Comparison of ENCODE assay signal across 27 cellular contexts in the genomic region with DNA sequence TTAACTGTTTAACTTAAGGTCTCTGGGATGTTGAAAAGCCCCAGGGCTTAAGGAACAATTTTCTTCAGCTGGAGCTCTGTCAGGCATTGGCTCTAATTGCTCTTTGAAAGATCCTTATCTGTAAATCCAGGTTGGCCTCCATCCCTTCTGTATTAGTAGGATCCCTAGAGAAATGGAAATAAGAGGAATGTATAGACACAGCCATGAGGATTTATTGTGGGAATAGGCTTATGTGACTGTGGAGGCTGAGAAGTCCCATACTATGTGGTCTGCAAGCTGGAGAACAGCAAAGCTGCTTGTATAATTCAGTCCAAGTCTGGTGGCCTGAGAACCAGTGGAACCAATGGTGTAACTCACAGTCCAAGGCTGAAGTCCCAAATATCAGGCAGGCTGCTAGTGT.
"Had no signal": no experiment of that assay in that cellular context is flagged by ENCODE, and none has a peak within 500 bp of the region (broad histone marks: within the 10 kb centered on the region; RNA-seq: fewer than 3 reads in every experiment).

No MANE protein-coding gene starts in this region.

- H3K36me3 Mint-ChIP-seq: mesothelial cell of epicardium, neural progenitor cell had no signal

- H2AFZ ChIP-seq: hepatocyte, neural progenitor cell, parathyroid adenoma had no signal

- H3K79me2 ChIP-seq: hepatocyte, parathyroid adenoma had no signal

- H3K9ac ChIP-seq: neural progenitor cell, parathyroid adenoma had no signal

- H3K4me2 ChIP-seq: hepatocyte, neural progenitor cell, smooth muscle cell had no signal

- DNase-seq: cortex of kidney; effector memory CD8-positive, alpha-beta T cell; erythroblast; heart left ventricle; left cardiac atrium; left lung; mesenchymal stem cell; mucosa of descending colon; naive B cell; stimulated activated CD4-positive, alpha-beta T cell treated with anti-CD3 and anti-CD28 coated beads, Interleukin-12 subunit alpha, Interleukin-12 subunit beta, amount 100 ng/mL, for 4 hours; stimulated activated CD4-positive, alpha-beta T cell treated with anti-CD3 and anti-CD28 coated beads, Interleukin-1b, Interleukin-23, amount 100 ng/mL, for 48 hours; stimulated activated CD4-positive, alpha-beta T cell treated with anti-CD3 and anti-CD28 coated beads, Interleukin-4, amount 100 ng/mL, for 1 hour; stimulated activated CD8-positive, alpha-beta memory T cell treated with anti-CD3 and anti-CD28 coated beads, Interleukin-4, amount 100 ng/mL, for 48 hours; stimulated activated naive CD4-positive, alpha-beta T cell; stimulated activated naive CD8-positive, alpha-beta T cell treated with anti-CD3 and anti-CD28 coated beads, Interleukin-15, amount 100 ng/mL, for 72 hours; transverse colon; upper lobe of right lung; uterus had no signal

- H3K27ac ChIP-seq: heart left ventricle, hepatocyte, left lung, neural progenitor cell, parathyroid adenoma, suprapubic skin, transverse colon, upper lobe of right lung, uterus had no signal

- H3K9me3 ChIP-seq: heart left ventricle, left lung, mucosa of descending colon, suprapubic skin, transverse colon, upper lobe of right lung, uterus had no signal

- H3K4me1 ChIP-seq: left lung, neural progenitor cell, parathyroid adenoma, transverse colon, upper lobe of right lung, uterus had no signal

- H3K4me3 ChIP-seq: heart left ventricle, hepatocyte, left lung, mucosa of descending colon, neural progenitor cell, smooth muscle cell, suprapubic skin, transverse colon, upper lobe of right lung, uterus had no signal

- ATAC-seq: effector memory CD8-positive, alpha-beta T cell; heart left ventricle; left cardiac atrium; left lung; mucosa of descending colon; sciatic nerve; stimulated activated naive CD8-positive, alpha-beta T cell treated with anti-CD3 and anti-CD28 coated beads, Interleukin-15, amount 100 ng/mL, for 72 hours; upper lobe of right lung had no signal

- H3K27me3 Mint-ChIP-seq: effector memory CD8-positive, alpha-beta T cell; naive B cell; stimulated activated naive CD8-positive, alpha-beta T cell treated with anti-CD3 and anti-CD28 coated beads, Interleukin-15, amount 100 ng/mL, for 72 hours had no signal

- H3K9me3 Mint-ChIP-seq: effector memory CD8-positive, alpha-beta T cell; mesothelial cell of epicardium; naive B cell; nephron; neural progenitor cell; stimulated activated naive CD8-positive, alpha-beta T cell treated with anti-CD3 and anti-CD28 coated beads, Interleukin-15, amount 100 ng/mL, for 72 hours had no signal

- H3K27ac Mint-ChIP-seq: mesothelial cell of epicardium, neural progenitor cell, progenitor cell of endocrine pancreas had no signal

- H3K36me3 ChIP-seq: heart left ventricle, left lung, neural progenitor cell, suprapubic skin, transverse colon, upper lobe of right lung, uterus had no signal

- H3K27me3 ChIP-seq: heart left ventricle, hepatocyte, left lung, neural progenitor cell, suprapubic skin, transverse colon, upper lobe of right lung, uterus had no signal

- H3K4me3 Mint-ChIP-seq: effector memory CD8-positive, alpha-beta T cell; mesothelial cell of epicardium; naive B cell; nephron; neural progenitor cell; stimulated activated naive CD8-positive, alpha-beta T cell treated with anti-CD3 and anti-CD28 coated beads, Interleukin-15, amount 100 ng/mL, for 72 hours had no signal
